Comparison of ENCODE assay signal across 1 cellular context in genomic region chr14:102516531-102517411, GRCh38.
TF ChIP-seq lines count a peak whose summit lies in the region.

No MANE protein-coding gene starts in this region.

TF ChIP-seq in HEK293, 187 proteins besides CTCF, POLR2A, EP300 and RAD21 (continued from another document and continues in another):
- TF ChIP-seq TSHZ1 (tag by site-specific recombination; IDR thresholded peaks at IDR 0.05; ENCODE audit: borderline replicate concordance) (no peak), ZBTB26 (tag by site-specific recombination; optimal IDR thresholded peaks at IDR 0.05) (peak; percentile 82), KLF8 (tag by site-specific recombination; IDR thresholded peaks at IDR 0.05) (peak; percentile 18; the same call in 1 of the 2 replicates), EGR2 (tag by site-specific recombination; IDR thresholded peaks at IDR 0.05; ENCODE audit: low read depth) (peak; percentile 38; the same call in 1 of the 2 replicates), ZNF155 (tag by site-specific recombination; IDR thresholded peaks at IDR 0.05) (no peak), ZNF350 (tag by site-specific recombination; IDR thresholded peaks at IDR 0.05) (no peak), OSR2 (tag by site-specific recombination; IDR thresholded peaks at IDR 0.05) (no peak), YY2 (tag by site-specific recombination; IDR thresholded peaks at IDR 0.05) (0 out of 2 replicates have a peak, but pooled peaks have one; percentile 22), INSM2 (tag by site-specific recombination; IDR thresholded peaks at IDR 0.05) (no peak), ZNF302 (tag by site-specific recombination; IDR thresholded peaks at IDR 0.05; ENCODE audit: low read depth) (no peak), ZNF184 (tag by site-specific recombination; IDR thresholded peaks at IDR 0.05) (no peak), WT1 (tag by site-specific recombination; IDR thresholded peaks at IDR 0.05) (no peak), ZNF202 (tag by site-specific recombination; IDR thresholded peaks at IDR 0.05; ENCODE audit: borderline replicate concordance) (no peak), ZNF529 (tag by site-specific recombination; IDR thresholded peaks at IDR 0.05; ENCODE audit: insufficient replicate concordance) (no peak), ATF2 (tag by site-specific recombination; IDR thresholded peaks at IDR 0.05; ENCODE audit: low read depth) (no peak), ZNF791 (tag by site-specific recombination; IDR thresholded peaks at IDR 0.05) (no peak), PRDM2 (tag by site-specific recombination; IDR thresholded peaks at IDR 0.05; ENCODE audit: borderline replicate concordance) (no peak), ZNF624 (tag by site-specific recombination; IDR thresholded peaks at IDR 0.05) (no peak), ZNF830 (tag by site-specific recombination; IDR thresholded peaks at IDR 0.05; ENCODE audit: low read depth) (no peak), ZNF24 (tag by site-specific recombination; IDR thresholded peaks at IDR 0.05) (no peak), ZNF423 (tag by site-specific recombination; IDR thresholded peaks at IDR 0.05) (peak; percentile 69), ZNF16 (tag by site-specific recombination; IDR thresholded peaks at IDR 0.05; ENCODE audit: low read depth) (no peak), TCF7L2 (IDR thresholded peaks at IDR 0.05; ENCODE audit: borderline replicate concordance, low read depth, low read length) (no peak), ZNF645 (tag by site-specific recombination; IDR thresholded peaks at IDR 0.05) (no peak), ZNF146 (tag by site-specific recombination; IDR thresholded peaks at IDR 0.05) (no peak), ZNF335 (tag by site-specific recombination; conservative IDR thresholded peaks at IDR 0.05) (peak; percentile 84), ZNF621 (tag by site-specific recombination; IDR thresholded peaks at IDR 0.05) (no peak), ZNF488 (tag by site-specific recombination; IDR thresholded peaks at IDR 0.05) (no peak), ZNF692 (tag by site-specific recombination; IDR thresholded peaks at IDR 0.05) (peak; percentile 73), GLIS2 (tag by site-specific recombination; IDR thresholded peaks at IDR 0.05) (0 out of 2 replicates have a peak, but pooled peaks have one; percentile 10), PATZ1 (tag by site-specific recombination; IDR thresholded peaks at IDR 0.05) (peak; percentile 86), ZNF416 (tag by site-specific recombination; IDR thresholded peaks at IDR 0.05) (no peak), KLF1 (tag by site-specific recombination; IDR thresholded peaks at IDR 0.05) (no peak), ZNF341 (tag by site-specific recombination; IDR thresholded peaks at IDR 0.05; ENCODE audit: low read depth) (no peak), ZBTB8A (tag by site-specific recombination; IDR thresholded peaks at IDR 0.05) (peak; percentile 96), ZNF837 (tag by site-specific recombination; IDR thresholded peaks at IDR 0.05) (no peak), ZNF629 (tag by site-specific recombination; IDR thresholded peaks at IDR 0.05) (0 out of 2 replicates have a peak, but pooled peaks have one; percentile 13), ZNF133 (tag by site-specific recombination; IDR thresholded peaks at IDR 0.05) (no peak), KLF16 (tag by site-specific recombination; IDR thresholded peaks at IDR 0.05) (0 out of 2 replicates have a peak, but pooled peaks have one; percentile 19), ZNF362 (tag by site-specific recombination; IDR thresholded peaks at IDR 0.05) (no peak), ZNF19 (tag by site-specific recombination; IDR thresholded peaks at IDR 0.05; ENCODE audit: low read depth) (no peak)
